8 cellular contexts compared by ENCODE assay signal in genomic region chr19:32405431-32406160, GRCh38. TPM values are rescaled to one million over a fixed set of nuclear protein-coding genes. Genes with fewer than 3 reads are reported as not detected.
DNase-seq lines count a peak whose midpoint lies in the region; ATAC-seq and TF ChIP-seq lines count a peak whose summit lies in the region.

TSS of gene DPY19L3 (plus strand) at chr19:32405770. CDS start at chr19:32408254, 2,484 bp downstream.

- no peaks in the 10 kb centered on the region for H3K27me3 Mint-ChIP-seq in activated T-helper 17 cell treated with anti-CD3 and anti-CD28 coated beads, Interleukin-2, amount 50 U/mL, for 72 hours
- H3K27me3 Mint-ChIP-seq in naive thymus-derived CD4-positive, alpha-beta T cell, result no peaks in the 10 kb centered on the region
- H3K27me3 Mint-ChIP-seq in stimulated activated memory B cell treated with anti-CD40 and anti-IgM and Interleukin-4, amounts not matched to agents 10 μg/mL and 1 μg/mL and 100 μg/mL, for 72 hours, result no peaks in the 10 kb centered on the region

- H3K36me3 ChIP-seq in GM23248 (ENCODE audit: low read depth) (peaks cover 8% of the 10 kb centered on the region; the same call in 1 of the 2 replicates), Karpas-422 (ENCODE audit: insufficient read depth, low read length) (peaks cover 30% of the 10 kb centered on the region)
- peaks cover 0 to 5% (median 3%) of the 10 kb centered on the region in 3 experiments for H3K36me3 ChIP-seq in naive thymus-derived CD4-positive, alpha-beta T cell (ENCODE audit: control insufficient read depth in 2 of 3, insufficient read depth in 3 of 3, low read length in 3 of 3)

- H3K9me3 Mint-ChIP-seq in activated T-helper 17 cell treated with anti-CD3 and anti-CD28 coated beads, Interleukin-2, amount 50 U/mL, for 72 hours, result no peaks in the 10 kb centered on the region
- no peaks in the 10 kb centered on the region for H3K9me3 Mint-ChIP-seq in naive thymus-derived CD4-positive, alpha-beta T cell
- H3K9me3 Mint-ChIP-seq in stimulated activated memory B cell treated with anti-CD40 and anti-IgM and Interleukin-4, amounts not matched to agents 10 μg/mL and 1 μg/mL and 100 μg/mL, for 72 hours, result no peaks in the 10 kb centered on the region

- TF ChIP-seq CTCF in fibroblast of mammary gland (conservative IDR thresholded peaks at IDR 0.05; ENCODE audit: control insufficient read depth, insufficient read depth, low read depth, low read length), result no peak

- H3K79me2 ChIP-seq in GM23248 (ENCODE audit: insufficient read depth) (peaks cover 23% of the 10 kb centered on the region), Karpas-422 (ENCODE audit: low read length) (peaks cover 52% of the 10 kb centered on the region)

- peak; percentile 97 for ATAC-seq in activated T-helper 17 cell treated with anti-CD3 and anti-CD28 coated beads, Interleukin-2, amount 50 U/mL, for 72 hours (replicated peaks)
- ATAC-seq in naive thymus-derived CD4-positive, alpha-beta T cell, result peak; percentile 95
- ATAC-seq in stimulated activated memory B cell treated with anti-CD40 and anti-IgM and Interleukin-4, amounts not matched to agents 10 μg/mL and 1 μg/mL and 100 μg/mL, for 72 hours, result peak; percentile 97

- peaks cover 10% of the 10 kb centered on the region; the same call in 1 of the 2 replicates for H3K4me1 ChIP-seq in GM23248 (ENCODE audit: insufficient read depth)
- peaks cover 26% of the 10 kb centered on the region for H3K4me1 ChIP-seq in Karpas-422 (ENCODE audit: low read length)
- H3K4me1 ChIP-seq in naive thymus-derived CD4-positive, alpha-beta T cell (ENCODE audit: control insufficient read depth in 2 of 2, insufficient read depth in 2 of 2, low read length in 2 of 2), result peaks cover 4 to 12% of the 10 kb centered on the region in 2 donors

- peak within 1 kb of the TSS; percentile 81 for H3K4me3 Mint-ChIP-seq in activated T-helper 17 cell treated with anti-CD3 and anti-CD28 coated beads, Interleukin-2, amount 50 U/mL, for 72 hours
- H3K4me3 Mint-ChIP-seq in naive thymus-derived CD4-positive, alpha-beta T cell, result peak within 1 kb of the TSS; percentile 83 to 93 (median 88)
- H3K4me3 Mint-ChIP-seq in stimulated activated memory B cell treated with anti-CD40 and anti-IgM and Interleukin-4, amounts not matched to agents 10 μg/mL and 1 μg/mL and 100 μg/mL, for 72 hours, result peak within 1 kb of the TSS; percentile 90

- H3K27me3 ChIP-seq in GM23248 (replicated peaks; ENCODE audit: insufficient read depth), result no peaks in the 10 kb centered on the region
- H3K27me3 ChIP-seq in Karpas-422 (ENCODE audit: low read length), result no peaks in the 10 kb centered on the region
- H3K27me3 ChIP-seq in naive thymus-derived CD4-positive, alpha-beta T cell (ENCODE audit: control insufficient read depth in 2 of 2, insufficient read depth in 2 of 2, low read length in 2 of 2), result no peaks in the 10 kb centered on the region

- H4K20me1 ChIP-seq in GM23248 (ENCODE audit: insufficient read depth) (no peaks in the 10 kb centered on the region), Karpas-422 (ENCODE audit: insufficient read depth, low read depth, low read length) (0 out of 2 replicates have a peak, but pooled peaks cover 4% of the 10 kb centered on the region)

- in situ Hi-C loops in GM23248 (cut with MboI), result no loop called here

- H3K9ac ChIP-seq in GM23248 (peak within 1 kb of the TSS; percentile 97), Karpas-422 (ENCODE audit: low read length) (peak within 1 kb of the TSS; percentile 87)

- H3K27ac Mint-ChIP-seq in activated T-helper 17 cell treated with anti-CD3 and anti-CD28 coated beads, Interleukin-2, amount 50 U/mL, for 72 hours, result peak within 1 kb of the TSS; percentile 85
- peak within 1 kb of the TSS; percentile 86 to 91 (median 89) for H3K27ac Mint-ChIP-seq in naive thymus-derived CD4-positive, alpha-beta T cell
- H3K27ac Mint-ChIP-seq in stimulated activated memory B cell treated with anti-CD40 and anti-IgM and Interleukin-4, amounts not matched to agents 10 μg/mL and 1 μg/mL and 100 μg/mL, for 72 hours, result peak within 1 kb of the TSS; percentile 92

- H3K36me3 Mint-ChIP-seq in activated T-helper 17 cell treated with anti-CD3 and anti-CD28 coated beads, Interleukin-2, amount 50 U/mL, for 72 hours (ENCODE audit: low read depth), result peaks cover 24% of the 10 kb centered on the region
- peaks cover 0 to 15% (median 8%) of the 10 kb centered on the region in 5 donors for H3K36me3 Mint-ChIP-seq in naive thymus-derived CD4-positive, alpha-beta T cell
- H3K36me3 Mint-ChIP-seq in stimulated activated memory B cell treated with anti-CD40 and anti-IgM and Interleukin-4, amounts not matched to agents 10 μg/mL and 1 μg/mL and 100 μg/mL, for 72 hours, result no peaks in the 10 kb centered on the region

- H3K27ac ChIP-seq in GM23248 (peak within 1 kb of the TSS; percentile 86), Karpas-422 (ENCODE audit: low read length) (peak within 1 kb of the TSS; percentile 69)
- peak within 1 kb of the TSS; percentile 90 for H3K27ac ChIP-seq in naive thymus-derived CD4-positive, alpha-beta T cell (ENCODE audit: low read depth, low read length)

- H3K9me3 ChIP-seq in GM23248 (ENCODE audit: low read depth) (no peaks in the 10 kb centered on the region), Karpas-422 (ENCODE audit: low read length) (no peaks in the 10 kb centered on the region)
- H3K9me3 ChIP-seq in naive thymus-derived CD4-positive, alpha-beta T cell (ENCODE audit: control insufficient read depth in 2 of 3, low read length in 3 of 3), result no peaks in the 10 kb centered on the region

- H2AFZ ChIP-seq in GM23248 (peak within 1 kb of the TSS; percentile 74), Karpas-422 (ENCODE audit: low read length) (no peak within 1 kb of the TSS)

- peaks cover 5% of the 10 kb centered on the region for H3K4me1 Mint-ChIP-seq in activated T-helper 17 cell treated with anti-CD3 and anti-CD28 coated beads, Interleukin-2, amount 50 U/mL, for 72 hours
- peaks cover 8 to 34% (median 17%) of the 10 kb centered on the region in 7 donors for H3K4me1 Mint-ChIP-seq in naive thymus-derived CD4-positive, alpha-beta T cell
- H3K4me1 Mint-ChIP-seq in stimulated activated memory B cell treated with anti-CD40 and anti-IgM and Interleukin-4, amounts not matched to agents 10 μg/mL and 1 μg/mL and 100 μg/mL, for 72 hours, result peaks cover 8% of the 10 kb centered on the region

- H3K4me3 ChIP-seq in GM23248 (peak within 1 kb of the TSS; percentile 83), Karpas-422 (ENCODE audit: low read length) (peak within 1 kb of the TSS; percentile 78), fibroblast of mammary gland (ENCODE audit: control insufficient read depth, low read depth, low read length) (peak within 1 kb of the TSS; percentile 78)
- H3K4me3 ChIP-seq in naive thymus-derived CD4-positive, alpha-beta T cell (ENCODE audit: low read length), result peak within 1 kb of the TSS; percentile 85

- intact Hi-C loops in naive thymus-derived CD4-positive, alpha-beta T cell (cut with micrococcal nuclease), result loop anchor here (1.0 to 10.0 kb wide), 9 partner anchors 60 to 1115 kb away; partner anchors contain the start of genes ANKRD27 (in 2 of the 2), PDCD5 (in 2 of the 2), RGS9BP (in 2 of the 2) and ZNF507 (in 2 of the 2)

- peak within 1 kb of the TSS; percentile 96 for H3K4me2 ChIP-seq in GM23248 (ENCODE audit: unreplicated experiment)
- peak within 1 kb of the TSS; percentile 77 for H3K4me2 ChIP-seq in Karpas-422 (ENCODE audit: low read depth, low read length, poor library complexity, severe bottlenecking)

- POLR2A ChIA-PET in naive thymus-derived CD4-positive, alpha-beta T cell (lab: Charles Lee), result interaction anchor here (0.7 to 2.6 kb wide), 7 partner anchors 14 to 771 kb away, joined by 3 to 13 read pairs (median 8); partner anchors contain the start of genes ANKRD27, PDCD5 and ZNF507

- no peaks in the 10 kb centered on the region for H3K9me2 ChIP-seq in GM23248 (ENCODE audit: insufficient read depth)
- H3K9me2 ChIP-seq in Karpas-422 (replicated peaks; ENCODE audit: insufficient read depth, low read length), result no peaks in the 10 kb centered on the region

- DNase-seq in EH (ENCODE audit: low read depth) (peak; percentile 92), GM23248 (peak; percentile 97), Karpas-422 (peak; percentile 98), RPMI7951 (ENCODE audit: low read depth) (peak; percentile 92), fibroblast of mammary gland (ENCODE audit: low read depth) (peak; percentile 90)
- peak; percentile 74 to 96 (median 82) for DNase-seq in naive thymus-derived CD4-positive, alpha-beta T cell

- 0 out of 2 replicates have a peak, but pooled peaks cover 8% of the 10 kb centered on the region for H3F3A ChIP-seq in GM23248 (ENCODE audit: insufficient read depth)

- CTCF ChIA-PET in naive thymus-derived CD4-positive, alpha-beta T cell (lab: Charles Lee), result interaction anchor here (0.6 kb wide), 1 partner anchor 234 kb away, joined by 6 read pairs; no protein-coding TSS in a partner anchor

- WGBS in GM23248 (ENCODE audit: low coverage in 1 of 2, low lambda C conversion rate in 2 of 2, missing lambda C conversion rate in 2 of 2), 2 experiments, result 1 to 2% methylated on average over 26 to 51 of the region's 104 CpGs

RNA-seq across cellular contexts. Expression of gene DPY19L3, which starts in this region (rescaled TPM):
- total RNA-seq in GM23248 (2014; rRNA removed; shearing (Covaris generic)), result 15.3 and 20.0 TPM in 2 replicates
- 7.5 and 7.6 TPM in 2 replicates for polyA plus RNA-seq in GM23248 (2016; fragmentation: Nextera tagmentation; extraction: Ambion mirVana)
- 30.6 and 45.1 TPM in 2 replicates for total RNA-seq in Karpas-422 (2014; rRNA removed; shearing (Covaris generic); ENCODE audit: low replicate concordance)
- total RNA-seq in RPMI7951 (2014; rRNA removed; shearing (Covaris generic)), result 7.9 and 13.9 TPM in 2 replicates
- total RNA-seq in activated T-helper 17 cell treated with anti-CD3 and anti-CD28 coated beads, Interleukin-2, amount 50 U/mL, for 72 hours, result 10 to 100 TPM; 14.8 to 15.0 TPM
- total RNA-seq in naive thymus-derived CD4-positive, alpha-beta T cell, result 10 to 100 TPM in 4 of 5 experiments, 1 to 10 TPM in 1; 8.4 to 19.3 (median 15.8) TPM
- polyA plus RNA-seq in naive thymus-derived CD4-positive, alpha-beta T cell, result 1 to 10 TPM; 3.2 to 5.2 TPM

Comparison
In these comparisons a context has a peak if more than half of its experiments do, and no peak if none do; other contexts are left out.
1. Peak in every context shown above with its lines: DNase-seq, ATAC-seq, H3K4me3 ChIP-seq and H3K27ac ChIP-seq.